Comparison of ENCODE assay signal across 2 cellular contexts in the genomic region with DNA sequence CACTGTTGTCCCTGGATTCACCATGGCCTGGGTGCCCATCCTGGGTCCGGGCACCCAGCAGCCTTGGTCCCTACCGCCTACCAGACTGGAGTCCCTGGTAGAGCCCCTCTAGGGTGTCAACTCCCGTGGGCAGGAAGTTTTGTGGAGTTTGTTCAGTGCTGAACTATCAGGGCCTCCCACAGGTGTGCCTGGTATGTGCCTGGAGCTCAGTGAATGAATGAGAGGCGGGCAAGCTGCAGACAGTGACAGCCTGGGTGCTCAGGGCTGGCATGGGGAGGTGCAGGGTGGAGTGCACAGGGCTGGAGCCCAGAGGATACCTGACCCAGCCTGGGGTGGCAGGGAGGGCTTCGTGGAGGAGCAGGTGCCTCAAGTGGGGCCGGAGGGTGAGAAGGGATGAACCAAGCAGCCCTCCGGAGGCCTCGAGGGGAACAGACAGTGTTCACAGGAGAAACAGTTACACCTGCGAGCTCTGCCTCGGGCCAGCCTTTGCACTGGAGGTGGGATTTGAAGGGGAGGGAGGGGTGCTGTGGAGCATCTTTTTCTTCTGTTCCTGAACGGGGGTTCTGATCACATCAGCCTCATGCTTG.
A peak's percentile ranks its signal among the peaks of the same experiment; 100 is the strongest.
TF ChIP-seq lines count a peak whose summit lies in the region.

No MANE protein-coding gene starts in this region.

TF ChIP-seq in HepG2, 621 proteins besides CTCF, POLR2A, EP300 and RAD21:
- TF ChIP-seq DDIT3 (CRISPR knock-in tag; IDR thresholded peaks at IDR 0.05) (no peak), DMTF1 (CRISPR knock-in tag; IDR thresholded peaks at IDR 0.05) (no peak), ZNF362 (CRISPR knock-in tag; IDR thresholded peaks at IDR 0.05; ENCODE audit: borderline replicate concordance) (no peak), POLR2AphosphoS5 (IDR thresholded peaks at IDR 0.05; ENCODE audit: low read depth, low read length) (no peak), HNRNPL (IDR thresholded peaks at IDR 0.05; ENCODE audit: low read depth, low read length) (0 out of 2 replicates have a peak, but pooled peaks have one; percentile 24)
- TF ChIP-seq, protein P1, sequence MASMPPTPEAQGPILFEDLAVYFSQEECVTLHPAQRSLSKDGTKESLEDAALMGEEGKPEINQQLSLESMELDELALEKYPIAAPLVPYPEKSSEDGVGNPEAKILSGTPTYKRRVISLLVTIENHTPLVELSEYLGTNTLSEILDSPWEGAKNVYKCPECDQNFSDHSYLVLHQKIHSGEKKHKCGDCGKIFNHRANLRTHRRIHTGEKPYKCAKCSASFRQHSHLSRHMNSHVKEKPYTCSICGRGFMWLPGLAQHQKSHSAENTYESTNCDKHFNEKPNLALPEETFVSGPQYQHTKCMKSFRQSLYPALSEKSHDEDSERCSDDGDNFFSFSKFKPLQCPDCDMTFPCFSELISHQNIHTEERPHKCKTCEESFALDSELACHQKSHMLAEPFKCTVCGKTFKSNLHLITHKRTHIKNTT (CRISPR knock-in tag; IDR thresholded peaks at IDR 0.05), result no peak
TF ChIP-seq in HepG2: peak in this region for 1.

TF ChIP-seq in H1, 55 proteins besides CTCF, POLR2A, EP300 and RAD21:
- TF ChIP-seq HDAC2 (IDR thresholded peaks at IDR 0.05; ENCODE audit: borderline replicate concordance in 1 of 2, low read depth in 2 of 2, low read length in 2 of 2) (no peak), MAX (IDR thresholded peaks at IDR 0.05) (0 out of 2 replicates have a peak, but pooled peaks have one; percentile 13), PHF8 (conservative IDR thresholded peaks at IDR 0.05; ENCODE audit: low read depth, low read length) (no peak), TEAD4 (IDR thresholded peaks at IDR 0.05; ENCODE audit: low read depth, low read length) (no peak), TAF7 (optimal IDR thresholded peaks at IDR 0.05; ENCODE audit: borderline replicate concordance, low read depth, low read length) (no peak), SAP30 (IDR thresholded peaks at IDR 0.05; ENCODE audit: insufficient read depth, insufficient replicate concordance, low read length) (no peak)
